ENCODE assay signal across 9 cellular contexts in genomic region chr11:208917-209260, GRCh38. TPM values are rescaled to one million over a fixed set of nuclear protein-coding genes. Genes with fewer than 3 reads are reported as not detected.
A peak's percentile ranks its signal among the peaks of the same experiment; 100 is the strongest.
DNase-seq lines count a peak whose midpoint lies in the region; ATAC-seq, FAIRE-seq and TF ChIP-seq lines count a peak whose summit lies in the region.
"Had no signal": no experiment of that assay in that cellular context is flagged by ENCODE, and none has a peak within 500 bp of the region (broad histone marks: within the 10 kb centered on the region; RNA-seq: fewer than 3 reads in every experiment).

No MANE protein-coding gene starts in this region.

- no peak for FAIRE-seq in urothelium cell line (lab: Jason Lieb, UNC)

- peaks cover 1 to 56% (median 36%) of the 10 kb centered on the region in 7 donors for H3K4me1 Mint-ChIP-seq in naive thymus-derived CD4-positive, alpha-beta T cell

- H3K9ac ChIP-seq in BLaER1 treated with 17β-estradiol and CSF1 and Interleukin-3, amounts not matched to agents 10 nM and 100 nM, result peak overlapping the region; percentile 91 to 99 (median 98)
- H3K9ac ChIP-seq in MM.1S (ENCODE audit: low read length), result peak overlapping the region; percentile 98

- peak; percentile 0 for ATAC-seq in naive thymus-derived CD4-positive, alpha-beta T cell
- ATAC-seq in left lobe of liver, result no peak
- no peak for ATAC-seq in HG03039 (IDR thresholded peaks at IDR 0.05; ENCODE audit: unreplicated experiment)
- no peak for ATAC-seq in HG03460 (IDR thresholded peaks at IDR 0.05; ENCODE audit: unreplicated experiment)

- DNase-seq in MM.1S (no peak), dorsolateral prefrontal cortex (peak in 4 of 10 donors; percentile 28 to 54 (median 46)), left lobe of liver (ENCODE audit: low spot score) (no peak), urothelium cell line (ENCODE audit: low spot score) (no peak)
- DNase-seq in naive thymus-derived CD4-positive, alpha-beta T cell, result no peak

- peaks cover 10% of the 10 kb centered on the region for H3F3A ChIP-seq in MM.1S (ENCODE audit: insufficient read depth, low read length)

- H2AFZ ChIP-seq in MM.1S (ENCODE audit: low read length), result peak overlapping the region; percentile 20; the same call in 1 of the 2 replicates

- no peak for TF ChIP-seq CTCF in MM.1S (IDR thresholded peaks at IDR 0.05; ENCODE audit: low read length)
- no peak for TF ChIP-seq CTCF in dorsolateral prefrontal cortex (IDR thresholded peaks at IDR 0.05 in 54 of 56, conservative IDR thresholded peaks at IDR 0.05 in 2 of 56; ENCODE audit: low read depth in 1 of 56, partially characterized antibody in 56 of 56)

- H3K27me3 Mint-ChIP-seq in naive thymus-derived CD4-positive, alpha-beta T cell, result no peaks in the 10 kb centered on the region

- H3K4me1 ChIP-seq in BLaER1 treated with 17β-estradiol and CSF1 and Interleukin-3, amounts not matched to agents 10 nM and 100 nM, result peaks cover 40 to 54% (median 50%) of the 10 kb centered on the region in 10 experiments
- H3K4me1 ChIP-seq in MM.1S (ENCODE audit: low read length), result peaks cover 16% of the 10 kb centered on the region
- peaks cover 28 to 43% of the 10 kb centered on the region in 2 donors for H3K4me1 ChIP-seq in naive thymus-derived CD4-positive, alpha-beta T cell (ENCODE audit: control insufficient read depth in 2 of 2, insufficient read depth in 2 of 2, low read length in 2 of 2)

- H3K4me3 Mint-ChIP-seq in naive thymus-derived CD4-positive, alpha-beta T cell, result peak overlapping the region; percentile 89 to 100 (median 96)

- intact Hi-C loops in dorsolateral prefrontal cortex (cut with DNase I), result loop anchor here in 1 of 2 donors (5.0 kb wide), 2 partner anchors 158 to 238 kb away; partner anchors contain the start of gene B4GALNT4
- intact Hi-C loops in naive thymus-derived CD4-positive, alpha-beta T cell (cut with micrococcal nuclease), result loop anchor here in 1 of 2 donors (5.0 kb wide), 1 partner anchor 358 kb away; no protein-coding TSS in a partner anchor

- peaks cover 62 to 70% (median 66%) of the 10 kb centered on the region in 11 experiments for H3K36me3 ChIP-seq in BLaER1 treated with 17β-estradiol and CSF1 and Interleukin-3, amounts not matched to agents 10 nM and 100 nM
- H3K36me3 ChIP-seq in MM.1S (replicated peaks; ENCODE audit: insufficient read depth, low read length), result peaks cover 15% of the 10 kb centered on the region
- H3K36me3 ChIP-seq in naive thymus-derived CD4-positive, alpha-beta T cell (ENCODE audit: control insufficient read depth in 2 of 3, insufficient read depth in 3 of 3, low read length in 3 of 3), result peaks cover 19 to 68% (median 40%) of the 10 kb centered on the region in 3 experiments

- H3K27me3 ChIP-seq in BLaER1 treated with 17β-estradiol and CSF1 and Interleukin-3, amounts not matched to agents 10 nM and 100 nM, result no peaks in the 10 kb centered on the region
- no peaks in the 10 kb centered on the region for H3K27me3 ChIP-seq in MM.1S (replicated peaks; ENCODE audit: insufficient read depth, low read length)
- no peaks in the 10 kb centered on the region for H3K27me3 ChIP-seq in dorsolateral prefrontal cortex
- H3K27me3 ChIP-seq in naive thymus-derived CD4-positive, alpha-beta T cell (ENCODE audit: control insufficient read depth in 2 of 2, insufficient read depth in 2 of 2, low read length in 2 of 2), result no peaks in the 10 kb centered on the region

- CTCF ChIA-PET in naive thymus-derived CD4-positive, alpha-beta T cell (lab: Charles Lee), result interaction anchor here (0.8 kb wide), 1 partner anchor 24 kb away, joined by 5 read pairs; no protein-coding TSS in a partner anchor

- peak overlapping the region; percentile 92 to 100 (median 95) for H3K4me3 ChIP-seq in BLaER1 treated with 17β-estradiol and CSF1 and Interleukin-3, amounts not matched to agents 10 nM and 100 nM
- H3K4me3 ChIP-seq in MM.1S (ENCODE audit: low read length), result peak overlapping the region; percentile 97
- peak overlapping the region; percentile 53 to 100 (median 96) for H3K4me3 ChIP-seq in dorsolateral prefrontal cortex
- peak overlapping the region; percentile 98 for H3K4me3 ChIP-seq in naive thymus-derived CD4-positive, alpha-beta T cell (ENCODE audit: low read length)

- no peaks in the 10 kb centered on the region for H3K9me2 ChIP-seq in MM.1S (replicated peaks; ENCODE audit: insufficient read depth, low read length)

- peaks cover 61% of the 10 kb centered on the region for H3K79me2 ChIP-seq in MM.1S (ENCODE audit: low read length)

- H4K20me1 ChIP-seq in BLaER1 treated with 17β-estradiol and CSF1 and Interleukin-3, amounts not matched to agents 10 nM and 100 nM, result peaks cover 49 to 82% (median 74%) of the 10 kb centered on the region in 11 experiments; a peak in 19 of 22 replicates
- no peaks in the 10 kb centered on the region; the same call in 1 of the 2 replicates for H4K20me1 ChIP-seq in MM.1S (ENCODE audit: insufficient read depth, low read length)

- peak overlapping the region; percentile 89 to 100 (median 98) for H3K27ac Mint-ChIP-seq in naive thymus-derived CD4-positive, alpha-beta T cell

- H3K9me3 Mint-ChIP-seq in naive thymus-derived CD4-positive, alpha-beta T cell, result peaks cover 0 to 4% (median 0%) of the 10 kb centered on the region in 11 donors

- POLR2A ChIA-PET in naive thymus-derived CD4-positive, alpha-beta T cell (lab: Charles Lee), result interaction anchor here (1.4 to 5.0 kb wide), 7 partner anchors 20 to 240 kb away, joined by 4 to 83 read pairs (median 35); partner anchors contain the start of genes NLRP6, PSMD13, PTDSS2 and SIRT3

- H3K9me3 ChIP-seq in BLaER1 treated with 17β-estradiol and CSF1 and Interleukin-3, amounts not matched to agents 10 nM and 100 nM (replicated peaks in 1 of 11), result no peaks in the 10 kb centered on the region
- no peaks in the 10 kb centered on the region for H3K9me3 ChIP-seq in MM.1S (replicated peaks; ENCODE audit: insufficient read depth, low read length)
- H3K9me3 ChIP-seq in naive thymus-derived CD4-positive, alpha-beta T cell (ENCODE audit: control insufficient read depth in 2 of 3, low read length in 3 of 3), result no peaks in the 10 kb centered on the region

- peak overlapping the region; percentile 90 to 100 (median 99) for H3K4me2 ChIP-seq in BLaER1 treated with 17β-estradiol and CSF1 and Interleukin-3, amounts not matched to agents 10 nM and 100 nM
- H3K4me2 ChIP-seq in MM.1S (ENCODE audit: low read depth, low read length), result peak overlapping the region; percentile 97

- peaks cover 4 to 27% (median 10%) of the 10 kb centered on the region in 5 donors for H3K36me3 Mint-ChIP-seq in naive thymus-derived CD4-positive, alpha-beta T cell

- peak overlapping the region; percentile 91 to 100 (median 98); a peak in 21 of 22 replicates for H3K27ac ChIP-seq in BLaER1 treated with 17β-estradiol and CSF1 and Interleukin-3, amounts not matched to agents 10 nM and 100 nM
- H3K27ac ChIP-seq in MM.1S (ENCODE audit: low read length), result no peak overlapping the region; the same call in 1 of the 2 replicates
- peak overlapping the region in 57 of 59 donors; percentile 71 to 99 (median 95) for H3K27ac ChIP-seq in dorsolateral prefrontal cortex
- peak overlapping the region; percentile 93 for H3K27ac ChIP-seq in naive thymus-derived CD4-positive, alpha-beta T cell (ENCODE audit: low read depth, low read length)

RNA-seq across cellular contexts. Expression of gene RIC8A, which starts 1.4 kb away (rescaled TPM):
- total RNA-seq in dorsolateral prefrontal cortex (100 to 1,000 TPM in 2 of 120 experiments, 10 to 100 TPM in 118; 55.0 to 104 (median 78.7) TPM), left lobe of liver (31.4 TPM)
- total RNA-seq in naive thymus-derived CD4-positive, alpha-beta T cell, result 100 to 1,000 TPM in 1 of 5 experiments, 10 to 100 TPM in 4; 74.4 to 119 (median 92.0) TPM
- 10 to 100 TPM; 77.2 to 94.3 TPM for polyA plus RNA-seq in naive thymus-derived CD4-positive, alpha-beta T cell

RNA-seq across cellular contexts. Expression of gene BET1L, which starts 1.7 kb away (rescaled TPM):
- total RNA-seq in dorsolateral prefrontal cortex, result 10 to 100 TPM; 22.9 to 47.4 (median 33.0) TPM
- 100 to 1,000 TPM in 2 of 5 experiments, 10 to 100 TPM in 3; 47.1 to 125 (median 63.2) TPM for total RNA-seq in naive thymus-derived CD4-positive, alpha-beta T cell
- 100 to 1,000 TPM in 1 of 2 donors, 10 to 100 TPM in 1; 89.3 to 111 TPM for polyA plus RNA-seq in naive thymus-derived CD4-positive, alpha-beta T cell
- 33.6 TPM for total RNA-seq in left lobe of liver

RNA-seq across cellular contexts. Expression of gene SCGB1C1, which starts 16.0 kb away (rescaled TPM):
- not detected for total RNA-seq in dorsolateral prefrontal cortex
- total RNA-seq in naive thymus-derived CD4-positive, alpha-beta T cell, result not detected
- not detected for polyA plus RNA-seq in naive thymus-derived CD4-positive, alpha-beta T cell
- total RNA-seq in left lobe of liver, result not detected
- total RNA-seq: left colon had no signal

RNA-seq across cellular contexts. Expression of gene SIRT3, which starts 27.3 kb away (rescaled TPM):
- 10 to 100 TPM; 32.3 to 71.0 (median 52.8) TPM for total RNA-seq in dorsolateral prefrontal cortex
- 10 to 100 TPM; 19.0 to 34.8 (median 25.6) TPM for total RNA-seq in naive thymus-derived CD4-positive, alpha-beta T cell
- polyA plus RNA-seq in naive thymus-derived CD4-positive, alpha-beta T cell, result 10 to 100 TPM in 1 of 2 donors, 1 to 10 TPM in 1; 9.9 to 18.9 TPM
- total RNA-seq in left lobe of liver, result 21.4 TPM

RNA-seq across cellular contexts. Expression of gene PSMD13, which starts 27.9 kb away (rescaled TPM):
- 100 to 1,000 TPM in 5 of 120 experiments, 10 to 100 TPM in 115; 50.5 to 105 (median 80.8) TPM for total RNA-seq in dorsolateral prefrontal cortex
- total RNA-seq in naive thymus-derived CD4-positive, alpha-beta T cell, result 100 to 1,000 TPM in 1 of 5 experiments, 10 to 100 TPM in 4; 64.3 to 172 (median 86.9) TPM
- 100 to 1,000 TPM; 186 to 215 TPM for polyA plus RNA-seq in naive thymus-derived CD4-positive, alpha-beta T cell
- total RNA-seq in left lobe of liver, result 49.5 TPM
